ENCODE assay signal across 8 cellular contexts in genomic region chr7:14761506-14762296, GRCh38.
DNase-seq lines count a peak whose midpoint lies in the region; ATAC-seq and TF ChIP-seq lines count a peak whose summit lies in the region.

No MANE protein-coding gene starts in this region.

- no peaks in the 10 kb centered on the region for H3K36me3 ChIP-seq in mammary epithelial cell (ENCODE audit: insufficient read depth, low read length)
- H3K36me3 ChIP-seq in lung (ENCODE audit: control insufficient read depth in 2 of 2, insufficient read depth in 2 of 2, low read length in 2 of 2), result no peaks in the 10 kb centered on the region

- no peak overlapping the region for H3K4me3 Mint-ChIP-seq in activated naive CD8-positive, alpha-beta T cell treated with anti-CD3 and anti-CD28 coated beads for 36 hours

- no peaks in the 10 kb centered on the region for H3K4me1 ChIP-seq in mammary epithelial cell (ENCODE audit: insufficient read depth, low read length)
- H3K4me1 ChIP-seq in lung (ENCODE audit: control insufficient read depth in 2 of 2, insufficient read depth in 2 of 2, low read length in 2 of 2), result peaks cover 0 to 13% of the 10 kb centered on the region in 2 donors

- dilution Hi-C loops in mammary epithelial cell (cut with HindIII; ENCODE audit: low sequenced_read_pairs), result no loop called here

- H3K9ac ChIP-seq in mammary epithelial cell (ENCODE audit: insufficient read depth, low read length), result no peak overlapping the region

- in situ Hi-C loops in mammary epithelial cell (cut with MboI; ENCODE audit: low sequenced_read_pairs in 2 of 2), result no loop called here

- ATAC-seq in lung (ENCODE audit: insufficient read depth, low FRiP score) (peak; percentile 19), HG03378 (IDR thresholded peaks at IDR 0.05; ENCODE audit: unreplicated experiment) (no peak), GM19035 (IDR thresholded peaks at IDR 0.05; ENCODE audit: unreplicated experiment) (no peak)

- DNase-seq in AG09309 (ENCODE audit: low read depth) (peak; percentile 52), NCI-H187 (lab: John Stamatoyannopoulos, UW) (peak; percentile 16 to 52), mammary epithelial cell (peak; percentile 54), lung (ENCODE audit: low spot score) (no peak), SW 1271 (lab: John Stamatoyannopoulos, UW) (no peak)
- no peak for DNase-seq in activated naive CD8-positive, alpha-beta T cell treated with anti-CD3 and anti-CD28 coated beads for 36 hours

- no peaks in the 10 kb centered on the region for H4K20me1 ChIP-seq in mammary epithelial cell (ENCODE audit: insufficient read depth, low read length)

- WGBS in mammary epithelial cell (ENCODE audit: low coverage, missing lambda C conversion rate), result 64% methylated on average over 4 of the region's 4 CpGs
- 67 to 73% methylated on average over 4 of the region's 4 CpGs for WGBS in lung, 2 donors

- no TSS peak for BruUV-seq in mammary epithelial cell (replicated peaks; lab: Mats Ljungman, UMichigan)

- H3K27ac ChIP-seq in mammary epithelial cell (ENCODE audit: insufficient read depth, low read depth, low read length), result no peak overlapping the region
- peak overlapping the region in 1 of 2 donors; percentile 86 for H3K27ac ChIP-seq in lung (ENCODE audit: low read depth in 1 of 2, low read length in 1 of 2)

- TF ChIP-seq CTCF in AG09309 (IDR thresholded peaks at IDR 0.05; ENCODE audit: control insufficient read depth, insufficient read depth, low read depth, low read length, missing control alignments) (no peak), mammary epithelial cell (conservative IDR thresholded peaks at IDR 0.05 in 1 of 2, IDR thresholded peaks at IDR 0.05 in 1 of 2; ENCODE audit: extremely low read depth in 1 of 2, insufficient read depth in 1 of 2, low read depth in 1 of 2, low read length in 2 of 2) (no peak), lung (IDR thresholded peaks at IDR 0.05; ENCODE audit: control extremely low read depth, extremely low read depth) (no peak)

- no peak overlapping the region for H2AFZ ChIP-seq in mammary epithelial cell (ENCODE audit: low read depth, low read length)

- no peaks in the 10 kb centered on the region for H3K4me1 Mint-ChIP-seq in activated naive CD8-positive, alpha-beta T cell treated with anti-CD3 and anti-CD28 coated beads for 36 hours

- no peak overlapping the region for H3K4me3 ChIP-seq in AG09309 (ENCODE audit: control insufficient read depth, low read depth, low read length)
- H3K4me3 ChIP-seq in mammary epithelial cell (replicated peaks in 1 of 3; ENCODE audit: insufficient read depth in 1 of 3, low read depth in 2 of 3, low read length in 3 of 3), result no peak overlapping the region
- H3K4me3 ChIP-seq in lung, result no peak overlapping the region

- no peak overlapping the region for H3K4me2 ChIP-seq in mammary epithelial cell (ENCODE audit: insufficient read depth, low read depth, low read length)

- no peaks in the 10 kb centered on the region for H3K27me3 Mint-ChIP-seq in activated naive CD8-positive, alpha-beta T cell treated with anti-CD3 and anti-CD28 coated beads for 36 hours

- H3K79me2 ChIP-seq in mammary epithelial cell (ENCODE audit: insufficient read depth, low read length), result no peaks in the 10 kb centered on the region

- CTCF ChIA-PET in mammary epithelial cell (lab: Charles Lee; ENCODE audit: low non-redundant PET), result no interaction called here

- no peak overlapping the region for H3K27ac Mint-ChIP-seq in activated naive CD8-positive, alpha-beta T cell treated with anti-CD3 and anti-CD28 coated beads for 36 hours

- no peaks in the 10 kb centered on the region for H3K36me3 Mint-ChIP-seq in activated naive CD8-positive, alpha-beta T cell treated with anti-CD3 and anti-CD28 coated beads for 36 hours

- no peaks in the 10 kb centered on the region for H3K27me3 ChIP-seq in mammary epithelial cell (ENCODE audit: insufficient read depth, low read length)
- H3K27me3 ChIP-seq in lung (ENCODE audit: control insufficient read depth, insufficient read depth), result no peaks in the 10 kb centered on the region

- H3K9me3 ChIP-seq in mammary epithelial cell (replicated peaks; ENCODE audit: insufficient read depth, low read length) (no peaks in the 10 kb centered on the region), lung (ENCODE audit: control insufficient read depth in 2 of 2, insufficient read depth in 1 of 2, low read length in 1 of 2) (no peaks in the 10 kb centered on the region)

- peaks cover 2% of the 10 kb centered on the region for H3K9me3 Mint-ChIP-seq in activated naive CD8-positive, alpha-beta T cell treated with anti-CD3 and anti-CD28 coated beads for 36 hours

- intact Hi-C loops in mammary epithelial cell (cut with micrococcal nuclease), result no loop called here

Comparison
In these comparisons a context has a peak if more than half of its experiments do, and no peak if none do; other contexts are left out.
1. DNase-seq: peak in AG09309 (single experiment), NCI-H187 (2 of 2) and mammary epithelial cell (single experiment); none in lung (single experiment), SW 1271 (0 of 2) and activated naive CD8-positive, alpha-beta T cell treated with anti-CD3 and anti-CD28 coated beads for 36 hours (single experiment).